23 cellular contexts compared by ENCODE assay signal in genomic region chr15:25732191-25732590, GRCh38.
"Had no signal": no experiment of that assay in that cellular context is flagged by ENCODE, and none has a peak within 500 bp of the region (broad histone marks: within the 10 kb centered on the region; RNA-seq: fewer than 3 reads in every experiment).

No MANE protein-coding gene starts in this region.

- H3K27me3 Mint-ChIP-seq: central memory CD8-positive, alpha-beta T cell; stimulated activated memory B cell treated with anti-CD40 and anti-IgM and Interleukin-4, amounts not matched to agents 10 μg/mL and 1 μg/mL and 100 μg/mL, for 72 hours; type B pancreatic cell had no signal

- H3K4me1 Mint-ChIP-seq: central memory CD8-positive, alpha-beta T cell; stimulated activated memory B cell treated with anti-CD40 and anti-IgM and Interleukin-4, amounts not matched to agents 10 μg/mL and 1 μg/mL and 100 μg/mL, for 72 hours had no signal

- H3K9me3 Mint-ChIP-seq: activated naive CD4-positive, alpha-beta T cell treated with anti-CD3 and anti-CD28 coated beads, Interleukin-2, amount 50 U/mL, for 72 hours; activated T-cell treated with anti-CD3 and anti-CD28 coated beads, Interleukin-2, amount 50 U/mL, for 4 hours; central memory CD8-positive, alpha-beta T cell; mesothelial cell of epicardium; nephron; stimulated activated memory B cell treated with anti-CD40 and anti-IgM and Interleukin-4, amounts not matched to agents 10 μg/mL and 1 μg/mL and 100 μg/mL, for 72 hours; T-helper 1 cell treated with Interleukin-12 subunit alpha and Interleukin-12 subunit beta and Interleukin-4 antibody, amounts not matched to agents 30 μg/mL and 1 μg/mL, for 36 hours; type B pancreatic cell had no signal

- H3K27ac Mint-ChIP-seq: mesothelial cell of epicardium; nephron; stimulated activated memory B cell treated with anti-CD40 and anti-IgM and Interleukin-4, amounts not matched to agents 10 μg/mL and 1 μg/mL and 100 μg/mL, for 72 hours; T-helper 1 cell treated with Interleukin-12 subunit alpha and Interleukin-12 subunit beta and Interleukin-4 antibody, amounts not matched to agents 30 μg/mL and 1 μg/mL, for 36 hours; type B pancreatic cell had no signal

- H3K9me3 ChIP-seq: breast epithelium, colonic mucosa, esophagus muscularis mucosa, left ventricle myocardium inferior, thoracic aorta had no signal

- DNase-seq: activated CD4-positive, alpha-beta T cell treated with anti-CD3 and anti-CD28 coated beads, Interleukin-2, amount 50 U/mL, for 1 hour; activated CD8-positive, alpha-beta T cell treated with anti-CD3 and anti-CD28 coated beads, Interleukin-2, amount 10 ng/mL, durations not matched to agents 7 days and 5 days; activated effector memory CD4-positive, alpha-beta T cell treated with anti-CD3 and anti-CD28 coated beads, Interleukin-2, amount 50 U/mL, for 16 hours; activated T-cell treated with anti-CD3 and anti-CD28 coated beads, Interleukin-2, amount 50 U/mL, for 4 hours; amniotic stem cell; colonic mucosa; glutamatergic neuron; left ventricle myocardium inferior; mammary epithelial cell; small intestine; stimulated activated CD4-positive, alpha-beta T cell treated with anti-CD3 and anti-CD28 coated beads, Interleukin-15, amount 100 ng/mL, for 24 hours had no signal

- ATAC-seq: activated CD4-positive, CD25-positive, alpha-beta regulatory T cell treated with anti-CD3 and anti-CD28 coated beads, Interleukin-2, amount 50 U/mL, for 24 hours; activated CD8-positive, alpha-beta T cell treated with anti-CD3 and anti-CD28 coated beads, Interleukin-2, amount 10 ng/mL, durations not matched to agents 7 days and 5 days; activated naive CD4-positive, alpha-beta T cell treated with anti-CD3 and anti-CD28 coated beads, Interleukin-2, amount 50 U/mL, for 72 hours; activated T-cell treated with anti-CD3 and anti-CD28 coated beads, Interleukin-2, amount 50 U/mL, for 4 hours; sciatic nerve; stimulated activated memory B cell treated with anti-CD40 and anti-IgM and Interleukin-4, amounts not matched to agents 10 μg/mL and 1 μg/mL and 100 μg/mL, for 72 hours had no signal

- H3K4me3 Mint-ChIP-seq: activated CD8-positive, alpha-beta T cell treated with anti-CD3 and anti-CD28 coated beads, Interleukin-2, amount 10 ng/mL, durations not matched to agents 7 days and 5 days; activated T-cell treated with anti-CD3 and anti-CD28 coated beads, Interleukin-2, amount 50 U/mL, for 4 hours; central memory CD8-positive, alpha-beta T cell; mesothelial cell of epicardium; nephron; stimulated activated memory B cell treated with anti-CD40 and anti-IgM and Interleukin-4, amounts not matched to agents 10 μg/mL and 1 μg/mL and 100 μg/mL, for 72 hours; T-helper 1 cell treated with Interleukin-12 subunit alpha and Interleukin-12 subunit beta and Interleukin-4 antibody, amounts not matched to agents 30 μg/mL and 1 μg/mL, for 36 hours; type B pancreatic cell had no signal

- H3K36me3 Mint-ChIP-seq: activated naive CD4-positive, alpha-beta T cell treated with anti-CD3 and anti-CD28 coated beads, Interleukin-2, amount 50 U/mL, for 72 hours; mesothelial cell of epicardium; stimulated activated memory B cell treated with anti-CD40 and anti-IgM and Interleukin-4, amounts not matched to agents 10 μg/mL and 1 μg/mL and 100 μg/mL, for 72 hours; type B pancreatic cell had no signal
